ENCODE assay signal across 8 cellular contexts in the genomic region with DNA sequence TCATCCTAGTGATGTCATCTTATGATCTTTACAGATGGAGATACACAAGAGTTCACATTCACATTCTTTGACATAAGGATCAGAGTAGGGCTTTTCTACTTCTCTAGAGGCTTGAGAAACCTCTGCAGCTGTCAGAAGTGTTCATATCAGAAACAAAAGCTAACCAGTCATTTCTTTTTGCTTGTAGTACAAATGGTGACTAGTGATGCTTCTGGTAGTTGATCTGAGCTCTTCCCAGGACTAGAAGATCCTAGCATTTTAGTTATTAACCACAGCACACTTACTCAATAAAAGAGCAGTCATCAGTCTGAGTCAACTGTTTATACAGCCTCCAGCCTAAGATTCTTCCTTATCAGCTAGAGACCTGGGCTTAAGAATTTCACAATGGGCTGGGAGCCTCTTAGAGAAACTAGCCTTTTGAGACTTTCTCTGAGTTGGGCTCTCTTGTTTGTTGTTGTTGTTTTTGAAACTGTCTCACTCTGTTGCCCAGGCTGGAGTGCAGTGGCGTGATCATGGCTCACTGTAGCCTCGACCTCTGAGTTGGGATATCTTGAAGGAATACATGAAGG.
A peak's percentile ranks its signal among the peaks of the same experiment; 100 is the strongest.
DNase-seq lines count a peak whose midpoint lies in the region; TF ChIP-seq lines count a peak whose summit lies in the region.

No MANE protein-coding gene starts in this region.

- no peaks in the 10 kb centered on the region for H3K9me3 Mint-ChIP-seq in MCF 10A (ENCODE audit: unreplicated experiment)
- H3K9me3 Mint-ChIP-seq in type B pancreatic cell = no peaks in the 10 kb centered on the region
- no peaks in the 10 kb centered on the region for H3K9me3 Mint-ChIP-seq in activated naive CD4-positive, alpha-beta T cell treated with anti-CD3 and anti-CD28 coated beads for 36 hours

- peaks cover 31% of the 10 kb centered on the region for H3K4me1 Mint-ChIP-seq in MCF 10A (ENCODE audit: insufficient read depth, unreplicated experiment)
- peaks cover 17% of the 10 kb centered on the region for H3K4me1 Mint-ChIP-seq in type B pancreatic cell (ENCODE audit: unreplicated experiment)
- peaks cover 16% of the 10 kb centered on the region for H3K4me1 Mint-ChIP-seq in activated naive CD4-positive, alpha-beta T cell treated with anti-CD3 and anti-CD28 coated beads for 36 hours (ENCODE audit: low read depth)

- BruUV-seq in MCF 10A (replicated peaks; lab: Mats Ljungman, UMichigan) = no TSS peak

- intact Hi-C loops in MCF 10A (cut with micrococcal nuclease) (loop anchor here (2.0 to 5.0 kb wide), 2 partner anchors 60 to 175 kb away; no protein-coding TSS in a partner anchor), breast epithelium (cut with DNase I; ENCODE audit: low total_unique reads) (no loop called here)
- intact Hi-C loops in activated naive CD4-positive, alpha-beta T cell treated with anti-CD3 and anti-CD28 coated beads for 36 hours (cut with micrococcal nuclease) = loop anchor here (1.0 kb wide), 3 partner anchors 45 to 224 kb away; no protein-coding TSS in a partner anchor

- peak; percentile 87 for DNase-seq in MCF 10A (ENCODE audit: unreplicated experiment)
- DNase-seq in breast epithelium (ENCODE audit: low spot score in 2 of 2) = no peak
- DNase-seq in RKO (ENCODE audit: low spot score) = peak; percentile 44
- DNase-seq in fibroblast of villous mesenchyme (ENCODE audit: low read depth) = peak; percentile 97
- DNase-seq in type B pancreatic cell (ENCODE audit: extremely low spot score, unreplicated experiment) = no peak
- no peak for DNase-seq in iPS-NIHi7 (ENCODE audit: extremely low spot score)
- DNase-seq in activated naive CD4-positive, alpha-beta T cell (lab: John Stamatoyannopoulos, UW) = no peak
- no peak for DNase-seq in activated naive CD4-positive, alpha-beta T cell treated with anti-CD3 and anti-CD28 coated beads for 36 hours

- H3K36me3 Mint-ChIP-seq in MCF 10A (ENCODE audit: insufficient read depth, unreplicated experiment) (no peaks in the 10 kb centered on the region), type B pancreatic cell (peaks cover 12% of the 10 kb centered on the region)
- H3K36me3 Mint-ChIP-seq in activated naive CD4-positive, alpha-beta T cell treated with anti-CD3 and anti-CD28 coated beads for 36 hours (ENCODE audit: low read depth) = peaks cover 4% of the 10 kb centered on the region

- peak overlapping the region; percentile 66 for H3K4me3 Mint-ChIP-seq in MCF 10A (ENCODE audit: unreplicated experiment)
- H3K4me3 Mint-ChIP-seq in type B pancreatic cell = no peak overlapping the region
- no peak overlapping the region for H3K4me3 Mint-ChIP-seq in activated naive CD4-positive, alpha-beta T cell treated with anti-CD3 and anti-CD28 coated beads for 36 hours

- no peak for TF ChIP-seq POLR2A in breast epithelium (IDR thresholded peaks at IDR 0.05)

- no peaks in the 10 kb centered on the region for H3K36me3 ChIP-seq in breast epithelium

- H3K27me3 Mint-ChIP-seq in MCF 10A (ENCODE audit: insufficient read depth, unreplicated experiment) = peaks cover 36% of the 10 kb centered on the region
- no peaks in the 10 kb centered on the region for H3K27me3 Mint-ChIP-seq in type B pancreatic cell
- H3K27me3 Mint-ChIP-seq in activated naive CD4-positive, alpha-beta T cell treated with anti-CD3 and anti-CD28 coated beads for 36 hours (ENCODE audit: low read depth) = no peaks in the 10 kb centered on the region

- no peak overlapping the region for H3K4me3 ChIP-seq in breast epithelium
- H3K4me3 ChIP-seq in fibroblast of villous mesenchyme (ENCODE audit: low read depth, low read length) = peak overlapping the region; percentile 53

- H3K27ac ChIP-seq in breast epithelium = no peak overlapping the region

- CTCF ChIA-PET in MCF 10A (lab: Yijun Ruan, JAX) = no interaction called here
- CTCF ChIA-PET in activated naive CD4-positive, alpha-beta T cell treated with anti-CD3 and anti-CD28 coated beads for 36 hours (lab: Charles Lee) = interaction anchor here (1.3 kb wide), 1 partner anchor 322 kb away, joined by 4 read pairs; no protein-coding TSS in a partner anchor

- H3K27ac Mint-ChIP-seq in MCF 10A (ENCODE audit: low read depth, unreplicated experiment) = peak overlapping the region; percentile 95
- peak overlapping the region; percentile 58 for H3K27ac Mint-ChIP-seq in type B pancreatic cell
- H3K27ac Mint-ChIP-seq in activated naive CD4-positive, alpha-beta T cell treated with anti-CD3 and anti-CD28 coated beads for 36 hours = no peak overlapping the region

- H3K27me3 ChIP-seq in breast epithelium = peaks cover 0 to 30% of the 10 kb centered on the region in 2 donors

- H3K4me1 ChIP-seq in breast epithelium = no peaks in the 10 kb centered on the region

- TF ChIP-seq CTCF in MCF 10A (IDR thresholded peaks at IDR 0.05; ENCODE audit: unreplicated experiment) (no peak), breast epithelium (IDR thresholded peaks at IDR 0.05) (no peak), fibroblast of villous mesenchyme (IDR thresholded peaks at IDR 0.05; ENCODE audit: insufficient read depth, low read depth, low read length) (no peak), type B pancreatic cell (conservative IDR thresholded peaks at IDR 0.05) (no peak)

- POLR2A ChIA-PET in MCF 10A (lab: Yijun Ruan, JAX) = interaction anchor here (0.8 to 3.6 kb wide), 11 partner anchors 18 to 133 kb away, joined by 3 to 18 read pairs (median 3); a partner anchor contains a TSS

- no peaks in the 10 kb centered on the region for H3K9me3 ChIP-seq in breast epithelium

Comparison
In these comparisons a context has a peak if more than half of its experiments do, and no peak if none do; other contexts are left out.
1. DNase-seq: peak in MCF 10A (single experiment), RKO (single experiment) and fibroblast of villous mesenchyme (single experiment); none in breast epithelium (0 of 2), type B pancreatic cell (single experiment), iPS-NIHi7 (single experiment), activated naive CD4-positive, alpha-beta T cell (0 of 4) and activated naive CD4-positive, alpha-beta T cell treated with anti-CD3 and anti-CD28 coated beads for 36 hours (single experiment).